ENCODE assay signal across 2 cellular contexts in the genomic region with DNA sequence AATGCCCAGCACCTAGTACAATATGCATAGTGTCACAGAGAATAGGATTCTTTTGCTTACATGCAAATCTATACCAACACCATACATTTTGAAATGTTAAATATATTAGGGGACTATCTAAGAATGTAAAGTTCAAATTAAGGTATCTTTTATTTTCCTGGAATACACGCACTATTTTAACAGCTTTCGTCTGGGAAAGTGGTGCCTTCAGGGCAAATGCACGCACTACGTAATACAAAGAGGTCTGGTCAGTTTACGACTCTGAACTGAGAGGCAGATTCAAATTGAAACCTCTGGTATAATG.
TF ChIP-seq lines count a peak whose summit lies in the region.

No MANE protein-coding gene starts in this region.

TF ChIP-seq in IMR-90, 13 proteins besides CTCF, POLR2A, EP300 and RAD21:
- TF ChIP-seq FOS (IDR thresholded peaks at IDR 0.05; ENCODE audit: low read depth, low read length) = no peak
- no peak for TF ChIP-seq RCOR1 (IDR thresholded peaks at IDR 0.05; ENCODE audit: insufficient replicate concordance, low read length)
- TF ChIP-seq MXI1 (IDR thresholded peaks at IDR 0.05; ENCODE audit: borderline replicate concordance, low read depth, low read length) = no peak
- no peak for TF ChIP-seq BHLHE40 (IDR thresholded peaks at IDR 0.05; ENCODE audit: low read depth, low read length)
- TF ChIP-seq, protein P1, sequence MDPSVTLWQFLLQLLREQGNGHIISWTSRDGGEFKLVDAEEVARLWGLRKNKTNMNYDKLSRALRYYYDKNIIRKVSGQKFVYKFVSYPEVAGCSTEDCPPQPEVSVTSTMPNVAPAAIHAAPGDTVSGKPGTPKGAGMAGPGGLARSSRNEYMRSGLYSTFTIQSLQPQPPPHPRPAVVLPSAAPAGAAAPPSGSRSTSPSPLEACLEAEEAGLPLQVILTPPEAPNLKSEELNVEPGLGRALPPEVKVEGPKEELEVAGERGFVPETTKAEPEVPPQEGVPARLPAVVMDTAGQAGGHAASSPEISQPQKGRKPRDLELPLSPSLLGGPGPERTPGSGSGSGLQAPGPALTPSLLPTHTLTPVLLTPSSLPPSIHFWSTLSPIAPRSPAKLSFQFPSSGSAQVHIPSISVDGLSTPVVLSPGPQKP (IDR thresholded peaks at IDR 0.05; ENCODE audit: borderline replicate concordance, low read depth, low read length) = no peak
- TF ChIP-seq CHD1 (IDR thresholded peaks at IDR 0.05; ENCODE audit: low read depth, low read length) = no peak

TF ChIP-seq in H1, 55 proteins besides CTCF, POLR2A, EP300 and RAD21:
- TF ChIP-seq RBBP5 (IDR thresholded peaks at IDR 0.05; ENCODE audit: borderline replicate concordance, low read depth, low read length) = no peak
